ENCODE assay signal across 13 cellular contexts in genomic region chr6:99350573-99350972, GRCh38. TPM values are rescaled to one million over a fixed set of nuclear protein-coding genes. Genes with fewer than 3 reads are reported as not detected.
DNase-seq lines count a peak whose midpoint lies in the region; ATAC-seq and TF ChIP-seq lines count a peak whose summit lies in the region.
"Had no signal": no experiment of that assay in that cellular context is flagged by ENCODE, and none has a peak within 500 bp of the region (broad histone marks: within the 10 kb centered on the region; RNA-seq: fewer than 3 reads in every experiment).

No MANE protein-coding gene starts in this region.

- peaks cover 3% of the 10 kb centered on the region; the same call in 1 of the 2 replicates for H3K36me3 ChIP-seq in SJSA1
- H3K36me3 ChIP-seq in iPS-15b (ENCODE audit: control insufficient read depth, insufficient read depth, low read length): no peaks in the 10 kb centered on the region
- H3K36me3 ChIP-seq in stomach smooth muscle (ENCODE audit: control insufficient read depth in 2 of 2, insufficient read depth in 2 of 2, low read length in 2 of 2): no peaks in the 10 kb centered on the region
- H3K36me3 ChIP-seq in Peyer's patch: no peaks in the 10 kb centered on the region
- H3K36me3 ChIP-seq: BE2C, cardiac muscle cell had no signal

- 0 out of 2 replicates have a peak, but pooled peaks cover 2% of the 10 kb centered on the region for H3K27me3 ChIP-seq in SJSA1 (replicated peaks)
- no peaks in the 10 kb centered on the region for H3K27me3 ChIP-seq in iPS-15b (ENCODE audit: control insufficient read depth, insufficient read depth, low read length)
- H3K27me3 ChIP-seq in stomach smooth muscle (ENCODE audit: control insufficient read depth in 1 of 2, insufficient read depth in 2 of 2, low read length in 2 of 2): peaks cover 2 to 4% of the 10 kb centered on the region in 2 donors
- H3K27me3 ChIP-seq in Peyer's patch: peaks cover 0 to 8% of the 10 kb centered on the region in 2 donors
- H3K27me3 ChIP-seq: BE2C had no signal

- no peak for ATAC-seq in HG03280 (IDR thresholded peaks at IDR 0.05; ENCODE audit: unreplicated experiment)

- no peak overlapping the region for H3K27ac ChIP-seq in SJSA1
- peak overlapping the region; percentile 81 for H3K27ac ChIP-seq in stomach smooth muscle (ENCODE audit: low read length)
- H3K27ac ChIP-seq in Peyer's patch: no peak overlapping the region
- H3K27ac ChIP-seq: cardiac muscle cell had no signal

- DNase-seq in NCI-H82 (lab: John Stamatoyannopoulos, UW): peak; percentile 14
- no peak for DNase-seq in NCI-H82 treated with DMSO at 0.1 percent for 48 hours (lab: John Stamatoyannopoulos, UW; ENCODE audit: unreplicated experiment)
- DNase-seq in SJSA1 (ENCODE audit: low read depth in 1 of 2, low spot score in 2 of 2): peak; percentile 37 to 51
- DNase-seq in Peyer's patch: no peak
- DNase-seq in NOMO-1 treated with dmso at 0.1 percent for 144 hours (lab: John Stamatoyannopoulos, UW; ENCODE audit: unreplicated experiment): no peak
- DNase-seq: activated B cell treated with CpG ODN at 0.5 μM for 24 hours; activated T-cell treated with anti-CD3 and anti-CD28 coated beads, Interleukin-2, amount 50 U/mL, for 72 hours; stimulated activated CD8-positive, alpha-beta memory T cell treated with anti-CD3 and anti-CD28 coated beads, Interleukin-4, amount 100 ng/mL, for 48 hours had no signal

- H3K9ac ChIP-seq in iPS-15b (ENCODE audit: low read depth, low read length) (no peak overlapping the region), stomach smooth muscle (ENCODE audit: low read length in 2 of 2) (peak overlapping the region; percentile 72 to 94)

- TF ChIP-seq CTCF in Peyer's patch (IDR thresholded peaks at IDR 0.05): no peak

- H3K9me3 ChIP-seq in SJSA1 (replicated peaks): no peaks in the 10 kb centered on the region
- H3K9me3 ChIP-seq in iPS-15b (ENCODE audit: control insufficient read depth, insufficient read depth, low read length): no peaks in the 10 kb centered on the region
- H3K9me3 ChIP-seq in stomach smooth muscle (ENCODE audit: control insufficient read depth in 2 of 2, low read length in 2 of 2): no peaks in the 10 kb centered on the region
- H3K9me3 ChIP-seq in Peyer's patch: no peaks in the 10 kb centered on the region
- H3K9me3 ChIP-seq: BE2C had no signal

- H3K4me1 ChIP-seq in SJSA1 (replicated peaks) (peaks cover 36% of the 10 kb centered on the region), iPS-15b (ENCODE audit: control insufficient read depth, insufficient read depth, low read length) (peaks cover 12% of the 10 kb centered on the region), stomach smooth muscle (ENCODE audit: control insufficient read depth, insufficient read depth, low read length) (peaks cover 15% of the 10 kb centered on the region), Peyer's patch (peaks cover 0 to 8% (median 0%) of the 10 kb centered on the region in 4 donors)

- no peak for TF ChIP-seq POLR2A in Peyer's patch (IDR thresholded peaks at IDR 0.05)

- H3K4me3 ChIP-seq in SJSA1: no peak overlapping the region
- H3K4me3 ChIP-seq in iPS-15b (ENCODE audit: low read depth, low read length): peak overlapping the region; percentile 76
- peak overlapping the region; percentile 79 to 81 for H3K4me3 ChIP-seq in stomach smooth muscle (ENCODE audit: low read length in 2 of 2)
- no peak overlapping the region for H3K4me3 ChIP-seq in Peyer's patch

RNA-seq across cellular contexts. Expression of gene FAXC, which starts 1.1 kb away (rescaled TPM):
- total RNA-seq in SJSA1 (2014; rRNA removed; shearing (Covaris generic)): 10.5 and 20.5 TPM in 2 replicates
- 1 to 10 TPM in 3 of 4 donors, under 1 TPM in 1; under 0.01 to 6.6 (median 2.1) TPM for total RNA-seq in Peyer's patch
- total RNA-seq: activated B cell treated with CpG ODN at 0.5 μM for 24 hours; activated T-cell treated with anti-CD3 and anti-CD28 coated beads, Interleukin-2, amount 50 U/mL, for 72 hours had no signal

RNA-seq across cellular contexts. Expression of gene COQ3, which starts 43.4 kb away (rescaled TPM):
- total RNA-seq in SJSA1 (2014; rRNA removed; shearing (Covaris generic)): 11.5 and 13.1 TPM in 2 replicates
- 1 to 10 TPM in 2 of 4 donors, under 1 TPM in 1, not detected in 1; 0.95 to 7.2 (median 1.7) TPM for total RNA-seq in Peyer's patch

Comparison
In these comparisons a context has a peak if more than half of its experiments do, and no peak if none do; other contexts are left out.
1. DNase-seq: peak in NCI-H82 (single experiment) and SJSA1 (2 of 2); none in NCI-H82 treated with DMSO at 0.1 percent for 48 hours (single experiment), Peyer's patch (0 of 3) and NOMO-1 treated with dmso at 0.1 percent for 144 hours (single experiment).
2. H3K4me3 ChIP-seq: peak in iPS-15b (single experiment) and stomach smooth muscle (2 of 2); none in SJSA1 (single experiment) and Peyer's patch (0 of 4).